ENCODE assay signal across 1 cellular context in the genomic region with DNA sequence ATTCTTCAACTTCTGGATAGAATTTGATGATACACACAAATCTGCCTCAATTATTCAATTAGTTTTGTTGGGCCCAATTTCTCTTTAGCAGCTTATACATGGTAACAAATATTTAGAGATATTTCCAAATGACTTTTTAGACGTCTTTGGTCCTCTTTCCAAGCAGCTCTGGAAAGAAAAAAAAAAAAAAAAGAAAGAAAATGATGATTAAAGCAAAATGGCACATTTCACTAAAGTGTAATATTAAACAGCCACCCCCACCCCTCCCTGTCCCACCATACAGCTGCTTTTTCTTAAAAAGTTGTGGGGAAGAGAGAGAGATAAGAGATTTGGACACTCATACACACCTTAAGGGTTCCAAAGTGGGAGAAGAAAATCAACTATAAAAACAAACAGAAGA.
TF ChIP-seq lines count a peak whose summit lies in the region.

No MANE protein-coding gene starts in this region.

TF ChIP-seq in GM23338, 12 proteins besides CTCF, POLR2A, EP300 and RAD21 (continued from another document):
- TF ChIP-seq, protein P1, sequence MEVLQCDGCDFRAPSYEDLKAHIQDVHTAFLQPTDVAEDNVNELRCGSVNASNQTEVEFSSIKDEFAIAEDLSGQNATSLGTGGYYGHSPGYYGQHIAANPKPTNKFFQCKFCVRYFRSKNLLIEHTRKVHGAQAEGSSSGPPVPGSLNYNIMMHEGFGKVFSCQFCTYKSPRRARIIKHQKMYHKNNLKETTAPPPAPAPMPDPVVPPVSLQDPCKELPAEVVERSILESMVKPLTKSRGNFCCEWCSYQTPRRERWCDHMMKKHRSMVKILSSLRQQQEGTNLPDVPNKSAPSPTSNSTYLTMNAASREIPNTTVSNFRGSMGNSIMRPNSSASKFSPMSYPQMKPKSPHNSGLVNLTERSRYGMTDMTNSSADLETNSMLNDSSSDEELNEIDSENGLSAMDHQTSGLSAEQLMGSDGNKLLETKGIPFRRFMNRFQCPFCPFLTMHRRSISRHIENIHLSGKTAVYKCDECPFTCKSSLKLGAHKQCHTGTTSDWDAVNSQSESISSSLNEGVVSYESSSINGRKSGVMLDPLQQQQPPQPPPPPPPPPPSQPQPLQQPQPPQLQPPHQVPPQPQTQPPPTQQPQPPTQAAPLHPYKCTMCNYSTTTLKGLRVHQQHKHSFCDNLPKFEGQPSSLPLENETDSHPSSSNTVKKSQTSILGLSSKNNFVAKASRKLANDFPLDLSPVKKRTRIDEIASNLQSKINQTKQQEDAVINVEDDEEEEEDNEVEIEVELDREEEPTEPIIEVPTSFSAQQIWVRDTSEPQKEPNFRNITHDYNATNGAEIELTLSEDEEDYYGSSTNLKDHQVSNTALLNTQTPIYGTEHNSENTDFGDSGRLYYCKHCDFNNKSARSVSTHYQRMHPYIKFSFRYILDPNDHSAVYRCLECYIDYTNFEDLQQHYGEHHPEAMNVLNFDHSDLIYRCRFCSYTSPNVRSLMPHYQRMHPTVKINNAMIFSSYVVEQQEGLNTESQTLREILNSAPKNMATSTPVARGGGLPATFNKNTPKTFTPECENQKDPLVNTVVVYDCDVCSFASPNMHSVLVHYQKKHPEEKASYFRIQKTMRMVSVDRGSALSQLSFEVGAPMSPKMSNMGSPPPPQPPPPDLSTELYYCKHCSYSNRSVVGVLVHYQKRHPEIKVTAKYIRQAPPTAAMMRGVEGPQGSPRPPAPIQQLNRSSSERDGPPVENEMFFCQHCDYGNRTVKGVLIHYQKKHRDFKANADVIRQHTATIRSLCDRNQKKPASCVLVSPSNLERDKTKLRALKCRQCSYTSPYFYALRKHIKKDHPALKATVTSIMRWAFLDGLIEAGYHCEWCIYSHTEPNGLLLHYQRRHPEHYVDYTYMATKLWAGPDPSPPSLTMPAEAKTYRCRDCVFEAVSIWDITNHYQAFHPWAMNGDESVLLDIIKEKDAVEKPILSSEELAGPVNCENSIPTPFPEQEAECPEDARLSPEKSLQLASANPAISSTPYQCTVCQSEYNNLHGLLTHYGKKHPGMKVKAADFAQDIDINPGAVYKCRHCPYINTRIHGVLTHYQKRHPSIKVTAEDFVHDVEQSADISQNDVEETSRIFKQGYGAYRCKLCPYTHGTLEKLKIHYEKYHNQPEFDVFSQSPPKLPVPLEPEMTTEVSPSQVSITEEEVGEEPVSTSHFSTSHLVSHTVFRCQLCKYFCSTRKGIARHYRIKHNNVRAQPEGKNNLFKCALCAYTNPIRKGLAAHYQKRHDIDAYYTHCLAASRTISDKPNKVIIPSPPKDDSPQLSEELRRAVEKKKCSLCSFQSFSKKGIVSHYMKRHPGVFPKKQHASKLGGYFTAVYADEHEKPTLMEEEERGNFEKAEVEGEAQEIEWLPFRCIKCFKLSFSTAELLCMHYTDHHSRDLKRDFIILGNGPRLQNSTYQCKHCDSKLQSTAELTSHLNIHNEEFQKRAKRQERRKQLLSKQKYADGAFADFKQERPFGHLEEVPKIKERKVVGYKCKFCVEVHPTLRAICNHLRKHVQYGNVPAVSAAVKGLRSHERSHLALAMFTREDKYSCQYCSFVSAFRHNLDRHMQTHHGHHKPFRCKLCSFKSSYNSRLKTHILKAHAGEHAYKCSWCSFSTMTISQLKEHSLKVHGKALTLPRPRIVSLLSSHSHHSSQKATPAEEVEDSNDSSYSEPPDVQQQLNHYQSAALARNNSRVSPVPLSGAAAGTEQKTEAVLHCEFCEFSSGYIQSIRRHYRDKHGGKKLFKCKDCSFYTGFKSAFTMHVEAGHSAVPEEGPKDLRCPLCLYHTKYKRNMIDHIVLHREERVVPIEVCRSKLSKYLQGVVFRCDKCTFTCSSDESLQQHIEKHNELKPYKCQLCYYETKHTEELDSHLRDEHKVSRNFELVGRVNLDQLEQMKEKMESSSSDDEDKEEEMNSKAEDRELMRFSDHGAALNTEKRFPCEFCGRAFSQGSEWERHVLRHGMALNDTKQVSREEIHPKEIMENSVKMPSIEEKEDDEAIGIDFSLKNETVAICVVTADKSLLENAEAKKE (CRISPR knock-in tag; IDR thresholded peaks at IDR 0.05): no peak
- TF ChIP-seq JUNB (IDR thresholded peaks at IDR 0.05; ENCODE audit: unreplicated experiment) (no peak), STAT1 (IDR thresholded peaks at IDR 0.05; ENCODE audit: unreplicated experiment) (no peak), CREB1 (CRISPR knock-in tag; IDR thresholded peaks at IDR 0.05; ENCODE audit: low read depth) (no peak), NANOG (IDR thresholded peaks at IDR 0.05; ENCODE audit: borderline replicate concordance) (no peak), EZH2 (IDR thresholded peaks at IDR 0.05; ENCODE audit: low read depth, unreplicated experiment) (no peak), POLR2AphosphoS5 (IDR thresholded peaks at IDR 0.05; ENCODE audit: low read depth) (no peak), EZH2phosphoT487 (IDR thresholded peaks at IDR 0.05; ENCODE audit: unreplicated experiment) (no peak)
- TF ChIP-seq, protein P2, sequence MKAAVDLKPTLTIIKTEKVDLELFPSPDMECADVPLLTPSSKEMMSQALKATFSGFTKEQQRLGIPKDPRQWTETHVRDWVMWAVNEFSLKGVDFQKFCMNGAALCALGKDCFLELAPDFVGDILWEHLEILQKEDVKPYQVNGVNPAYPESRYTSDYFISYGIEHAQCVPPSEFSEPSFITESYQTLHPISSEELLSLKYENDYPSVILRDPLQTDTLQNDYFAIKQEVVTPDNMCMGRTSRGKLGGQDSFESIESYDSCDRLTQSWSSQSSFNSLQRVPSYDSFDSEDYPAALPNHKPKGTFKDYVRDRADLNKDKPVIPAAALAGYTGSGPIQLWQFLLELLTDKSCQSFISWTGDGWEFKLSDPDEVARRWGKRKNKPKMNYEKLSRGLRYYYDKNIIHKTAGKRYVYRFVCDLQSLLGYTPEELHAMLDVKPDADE (IDR thresholded peaks at IDR 0.05): no peak
- TF ChIP-seq, protein P3, sequence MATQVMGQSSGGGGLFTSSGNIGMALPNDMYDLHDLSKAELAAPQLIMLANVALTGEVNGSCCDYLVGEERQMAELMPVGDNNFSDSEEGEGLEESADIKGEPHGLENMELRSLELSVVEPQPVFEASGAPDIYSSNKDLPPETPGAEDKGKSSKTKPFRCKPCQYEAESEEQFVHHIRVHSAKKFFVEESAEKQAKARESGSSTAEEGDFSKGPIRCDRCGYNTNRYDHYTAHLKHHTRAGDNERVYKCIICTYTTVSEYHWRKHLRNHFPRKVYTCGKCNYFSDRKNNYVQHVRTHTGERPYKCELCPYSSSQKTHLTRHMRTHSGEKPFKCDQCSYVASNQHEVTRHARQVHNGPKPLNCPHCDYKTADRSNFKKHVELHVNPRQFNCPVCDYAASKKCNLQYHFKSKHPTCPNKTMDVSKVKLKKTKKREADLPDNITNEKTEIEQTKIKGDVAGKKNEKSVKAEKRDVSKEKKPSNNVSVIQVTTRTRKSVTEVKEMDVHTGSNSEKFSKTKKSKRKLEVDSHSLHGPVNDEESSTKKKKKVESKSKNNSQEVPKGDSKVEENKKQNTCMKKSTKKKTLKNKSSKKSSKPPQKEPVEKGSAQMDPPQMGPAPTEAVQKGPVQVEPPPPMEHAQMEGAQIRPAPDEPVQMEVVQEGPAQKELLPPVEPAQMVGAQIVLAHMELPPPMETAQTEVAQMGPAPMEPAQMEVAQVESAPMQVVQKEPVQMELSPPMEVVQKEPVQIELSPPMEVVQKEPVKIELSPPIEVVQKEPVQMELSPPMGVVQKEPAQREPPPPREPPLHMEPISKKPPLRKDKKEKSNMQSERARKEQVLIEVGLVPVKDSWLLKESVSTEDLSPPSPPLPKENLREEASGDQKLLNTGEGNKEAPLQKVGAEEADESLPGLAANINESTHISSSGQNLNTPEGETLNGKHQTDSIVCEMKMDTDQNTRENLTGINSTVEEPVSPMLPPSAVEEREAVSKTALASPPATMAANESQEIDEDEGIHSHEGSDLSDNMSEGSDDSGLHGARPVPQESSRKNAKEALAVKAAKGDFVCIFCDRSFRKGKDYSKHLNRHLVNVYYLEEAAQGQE (IDR thresholded peaks at IDR 0.05; ENCODE audit: unreplicated experiment): no peak
TF ChIP-seq in GM23338: peak in this region for 0.
